In genomic region chr12:57410534-57410933, GRCh38 we compare ENCODE assay signal across 23 cellular contexts. TPM values are rescaled to one million over a fixed set of nuclear protein-coding genes. Genes with fewer than 3 reads are reported as not detected.
"Had no signal": no experiment of that assay in that cellular context is flagged by ENCODE, and none has a peak within 500 bp of the region (broad histone marks: within the 10 kb centered on the region; RNA-seq: fewer than 3 reads in every experiment).

No MANE protein-coding gene starts in this region.

- DNase-seq: IMR-90, Kasumi-1, MM.1S, NCI-H1092 treated with DMSO at 0.1 percent for 48 hours, NCI-H1436, NCI-H187, NCI-H2029, NCI-H2081 treated with DMSO at 0.1 percent for 48 hours, NCI-H2171, NCI-H226, NCI-H446, NCI-H510A, NCI-H524 treated with DMSO at 0.1 percent for 48 hours, NCI-H69, NCI-H774, SHP77, SK-N-SH, SW 1271 had no signal

- H3K27ac ChIP-seq: KMS-11, RWPE1 had no signal

- H3K9me3 ChIP-seq: SK-N-SH had no signal

- H3K9ac ChIP-seq: KMS-11, SK-N-SH had no signal

- H3K9me2 ChIP-seq: SK-N-SH had no signal

- FAIRE-seq: HepG2 had no signal

- H3K4me2 ChIP-seq: KMS-11, SK-N-SH had no signal

- ATAC-seq: HepG2 had no signal

RNA-seq across cellular contexts. Expression of gene INHBC, which starts 24.1 kb away (rescaled TPM):
- total RNA-seq: IMR-90, M059J, SK-MEL-5 had no signal
